ENCODE assay signal across 9 cellular contexts in genomic region chr5:26700759-26701384, GRCh38.
A peak's percentile ranks its signal among the peaks of the same experiment; 100 is the strongest.
DNase-seq lines count a peak whose midpoint lies in the region; ATAC-seq and TF ChIP-seq lines count a peak whose summit lies in the region.
"Had no signal": no experiment of that assay in that cellular context is flagged by ENCODE, and none has a peak within 500 bp of the region (broad histone marks: within the 10 kb centered on the region; RNA-seq: fewer than 3 reads in every experiment).

No MANE protein-coding gene starts in this region.

- peak; percentile 44 for TF ChIP-seq CTCF in GM13976 (IDR thresholded peaks at IDR 0.05; ENCODE audit: borderline replicate concordance, control extremely low read depth, extremely low read depth, insufficient read depth, missing control alignments)
- TF ChIP-seq CTCF in OCI-LY1 (IDR thresholded peaks at IDR 0.05; ENCODE audit: low read length) = peak; percentile 72
- TF ChIP-seq CTCF in endodermal cell (conservative IDR thresholded peaks at IDR 0.05) = peak; percentile 94
- peak; percentile 53 for TF ChIP-seq CTCF in smooth muscle cell (IDR thresholded peaks at IDR 0.05; ENCODE audit: borderline replicate concordance, insufficient read depth, poor library complexity, severe bottlenecking)

- no peak for ATAC-seq in GM19467 (IDR thresholded peaks at IDR 0.05; ENCODE audit: unreplicated experiment)
- no peak for ATAC-seq in naive thymus-derived CD4-positive, alpha-beta T cell

- H3K27me3 ChIP-seq in OCI-LY1 (ENCODE audit: insufficient read depth, low read length) (no peaks in the 10 kb centered on the region), endodermal cell (ENCODE audit: control insufficient read depth, insufficient read depth, low read length, poor library complexity, severe bottlenecking) (no peaks in the 10 kb centered on the region), smooth muscle cell (ENCODE audit: low read depth) (peaks cover 20% of the 10 kb centered on the region)
- no peaks in the 10 kb centered on the region for H3K27me3 ChIP-seq in naive thymus-derived CD4-positive, alpha-beta T cell (ENCODE audit: control insufficient read depth in 2 of 2, insufficient read depth in 2 of 2, low read length in 2 of 2)

- no peaks in the 10 kb centered on the region for H3K9me3 Mint-ChIP-seq in endodermal cell
- peaks cover 0 to 29% (median 8%) of the 10 kb centered on the region in 11 donors for H3K9me3 Mint-ChIP-seq in naive thymus-derived CD4-positive, alpha-beta T cell

- H4K20me1 ChIP-seq in OCI-LY1 (ENCODE audit: insufficient read depth, low read length) = no peaks in the 10 kb centered on the region
- H4K20me1 ChIP-seq in smooth muscle cell (ENCODE audit: low read depth) = no peaks in the 10 kb centered on the region

- H2AFZ ChIP-seq in OCI-LY1 (ENCODE audit: low read length) = no peak overlapping the region
- no peak overlapping the region for H2AFZ ChIP-seq in smooth muscle cell (ENCODE audit: low read depth)

- no peaks in the 10 kb centered on the region for H3K36me3 ChIP-seq in OCI-LY1 (ENCODE audit: insufficient read depth, low read length)
- no peaks in the 10 kb centered on the region for H3K36me3 ChIP-seq in endodermal cell (ENCODE audit: control insufficient read depth, insufficient read depth, low read length)
- no peaks in the 10 kb centered on the region for H3K36me3 ChIP-seq in smooth muscle cell (ENCODE audit: low read depth)
- no peaks in the 10 kb centered on the region for H3K36me3 ChIP-seq in naive thymus-derived CD4-positive, alpha-beta T cell (ENCODE audit: control insufficient read depth in 2 of 3, insufficient read depth in 3 of 3, low read length in 3 of 3)

- H3K9me3 ChIP-seq in OCI-LY1 (ENCODE audit: low read length) = no peaks in the 10 kb centered on the region
- no peaks in the 10 kb centered on the region for H3K9me3 ChIP-seq in endodermal cell (ENCODE audit: control insufficient read depth, low read length)
- H3K9me3 ChIP-seq in smooth muscle cell (replicated peaks; ENCODE audit: low read depth) = no peaks in the 10 kb centered on the region
- H3K9me3 ChIP-seq in naive thymus-derived CD4-positive, alpha-beta T cell (ENCODE audit: control insufficient read depth in 2 of 3, low read length in 3 of 3) = no peaks in the 10 kb centered on the region

- no peak overlapping the region for H3K27ac Mint-ChIP-seq in endodermal cell
- no peak overlapping the region for H3K27ac Mint-ChIP-seq in naive thymus-derived CD4-positive, alpha-beta T cell

- POLR2A ChIA-PET in naive thymus-derived CD4-positive, alpha-beta T cell (lab: Charles Lee) = no interaction called here

- no peaks in the 10 kb centered on the region for H3K36me3 Mint-ChIP-seq in endodermal cell (ENCODE audit: low read depth)
- no peaks in the 10 kb centered on the region for H3K36me3 Mint-ChIP-seq in naive thymus-derived CD4-positive, alpha-beta T cell

- H3K27ac ChIP-seq in OCI-LY1 (ENCODE audit: low read depth, low read length, poor library complexity, severe bottlenecking) = no peak overlapping the region
- H3K27ac ChIP-seq in endodermal cell (ENCODE audit: low read depth, low read length) = no peak overlapping the region
- no peak overlapping the region for H3K27ac ChIP-seq in smooth muscle cell (ENCODE audit: low read depth)
- H3K27ac ChIP-seq in naive thymus-derived CD4-positive, alpha-beta T cell (ENCODE audit: low read depth, low read length) = no peak overlapping the region

- no peaks in the 10 kb centered on the region for H3K27me3 Mint-ChIP-seq in endodermal cell (ENCODE audit: insufficient read depth)
- H3K27me3 Mint-ChIP-seq in naive thymus-derived CD4-positive, alpha-beta T cell = no peaks in the 10 kb centered on the region

- intact Hi-C loops in naive thymus-derived CD4-positive, alpha-beta T cell (cut with micrococcal nuclease) = no loop called here

- no peaks in the 10 kb centered on the region for H3K9me2 ChIP-seq in OCI-LY1 (ENCODE audit: low read depth, low read length)

- H3K79me2 ChIP-seq in OCI-LY1 (ENCODE audit: insufficient read depth, low read length) = no peaks in the 10 kb centered on the region
- no peaks in the 10 kb centered on the region for H3K79me2 ChIP-seq in smooth muscle cell (ENCODE audit: low read depth)

- H3F3A ChIP-seq in OCI-LY1 (ENCODE audit: insufficient read depth, low read length) (no peaks in the 10 kb centered on the region), smooth muscle cell (ENCODE audit: low read depth) (no peaks in the 10 kb centered on the region)

- CTCF ChIA-PET in naive thymus-derived CD4-positive, alpha-beta T cell (lab: Charles Lee) = no interaction called here

- H3K4me1 ChIP-seq in OCI-LY1 (ENCODE audit: insufficient read depth, low read length, severe bottlenecking) (no peaks in the 10 kb centered on the region), endodermal cell (ENCODE audit: control insufficient read depth, insufficient read depth, low read length) (no peaks in the 10 kb centered on the region), smooth muscle cell (ENCODE audit: low read depth) (no peaks in the 10 kb centered on the region)
- no peaks in the 10 kb centered on the region for H3K4me1 ChIP-seq in naive thymus-derived CD4-positive, alpha-beta T cell (ENCODE audit: control insufficient read depth in 2 of 2, insufficient read depth in 2 of 2, low read length in 2 of 2)

- WGBS in endodermal cell (ENCODE audit: insufficient coverage in 1 of 2, insufficient read length in 1 of 2), 2 experiments = 79% methylated on average over 2 of the region's 2 CpGs; no CpG with 5 or more reads in 1 of the 2 experiments
- WGBS in smooth muscle cell (ENCODE audit: low lambda C conversion rate) = 63% methylated on average over 2 of the region's 2 CpGs

- H3K4me3 ChIP-seq in OCI-LY1 (ENCODE audit: low read depth, low read length, poor library complexity, severe bottlenecking) = no peak overlapping the region
- H3K4me3 ChIP-seq in endodermal cell (ENCODE audit: low read length) = no peak overlapping the region
- no peak overlapping the region for H3K4me3 ChIP-seq in smooth muscle cell
- no peak overlapping the region for H3K4me3 ChIP-seq in naive thymus-derived CD4-positive, alpha-beta T cell (ENCODE audit: low read length)

- DNase-seq in GM13976 (ENCODE audit: low spot score) (peak; percentile 37), Kasumi-1 (lab: John Stamatoyannopoulos, UW) (peak; percentile 72 to 88), endodermal cell (peak; percentile 82), smooth muscle cell (lab: John Stamatoyannopoulos, UW; ENCODE audit: unreplicated experiment) (no peak)
- no peak for DNase-seq in stimulated activated CD8-positive, alpha-beta memory T cell treated with anti-CD3 and anti-CD28 coated beads, Interleukin-4, amount 100 ng/mL, for 48 hours
- no peak for DNase-seq in naive thymus-derived CD4-positive, alpha-beta T cell
- DNase-seq: IMR-90 had no signal

- H3K4me2 ChIP-seq in OCI-LY1 (ENCODE audit: low read length) (no peak overlapping the region), smooth muscle cell (no peak overlapping the region)

- H3K9ac ChIP-seq in OCI-LY1 (ENCODE audit: low read length) (no peak overlapping the region), endodermal cell (ENCODE audit: extremely low read depth, low read length, poor library complexity, severe bottlenecking) (no peak overlapping the region), smooth muscle cell (ENCODE audit: low read depth) (no peak overlapping the region)

- H3K4me1 Mint-ChIP-seq in endodermal cell = no peaks in the 10 kb centered on the region
- H3K4me1 Mint-ChIP-seq in naive thymus-derived CD4-positive, alpha-beta T cell = no peaks in the 10 kb centered on the region

- in situ Hi-C loops in GM13976 (cut with MboI; ENCODE audit: low sequenced_read_pairs, unreplicated experiment) = no loop called here

- no peak overlapping the region for H3K4me3 Mint-ChIP-seq in endodermal cell
- H3K4me3 Mint-ChIP-seq in naive thymus-derived CD4-positive, alpha-beta T cell = no peak overlapping the region

Comparison
In these comparisons a context has a peak if more than half of its experiments do, and no peak if none do; other contexts are left out.
1. DNase-seq: peak in GM13976 (single experiment), Kasumi-1 (2 of 2) and endodermal cell (single experiment); none in smooth muscle cell (single experiment), stimulated activated CD8-positive, alpha-beta memory T cell treated with anti-CD3 and anti-CD28 coated beads, Interleukin-4, amount 100 ng/mL, for 48 hours (single experiment) and naive thymus-derived CD4-positive, alpha-beta T cell (0 of 9).
2. CTCF ChIP-seq: peak in every context shown above with its lines; median percentile 94 in endodermal cell; 72 in OCI-LY1; 53 in smooth muscle cell; 44 in GM13976.